In the genomic region with DNA sequence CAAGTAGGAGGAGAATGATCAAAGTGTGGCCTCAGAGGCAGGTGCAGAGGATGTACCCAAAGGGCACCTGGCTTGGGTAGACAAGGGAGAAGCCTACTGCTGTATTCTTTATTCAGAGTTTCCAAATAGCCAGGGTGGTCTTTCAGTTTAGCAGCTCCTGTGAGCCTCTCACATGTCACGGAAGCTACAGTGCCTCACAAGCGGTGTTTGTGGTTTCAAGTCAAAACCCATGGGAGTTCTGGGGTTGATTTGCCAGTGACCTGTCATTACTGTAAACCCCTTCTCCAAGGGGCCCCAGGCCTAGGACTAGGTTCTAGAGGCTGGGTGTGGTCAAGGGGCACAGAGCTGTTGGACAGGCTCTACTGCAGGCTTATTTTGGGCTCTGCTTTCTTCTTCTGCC, we compare ENCODE assay signal across 12 cellular contexts.
DNase-seq lines count a peak whose midpoint lies in the region; ATAC-seq and TF ChIP-seq lines count a peak whose summit lies in the region.
"Had no signal": no experiment of that assay in that cellular context is flagged by ENCODE, and none has a peak within 500 bp of the region (broad histone marks: within the 10 kb centered on the region; RNA-seq: fewer than 3 reads in every experiment).

No MANE protein-coding gene starts in this region.

- H3K36me3 ChIP-seq in GM06990 (ENCODE audit: control insufficient read depth, insufficient read depth, low read length) (no peaks in the 10 kb centered on the region; the same call in 1 of the 2 replicates), OCI-LY3 (replicated peaks; ENCODE audit: low read depth, low read length) (peaks cover 10% of the 10 kb centered on the region)
- H3K36me3 ChIP-seq: vagina had no signal

- H3K4me3 ChIP-seq in GM06990 (replicated peaks; ENCODE audit: low read depth, low read length): no peak overlapping the region
- H3K4me3 ChIP-seq in OCI-LY3 (ENCODE audit: low read length): peak overlapping the region; percentile 1; the same call in 1 of the 2 replicates
- H3K4me3 ChIP-seq: vagina had no signal

- H3K27me3 ChIP-seq in GM06990 (replicated peaks; ENCODE audit: control insufficient read depth, insufficient read depth, low read length) (no peaks in the 10 kb centered on the region), OCI-LY3 (ENCODE audit: low read depth, low read length) (peaks cover 40% of the 10 kb centered on the region)
- H3K27me3 ChIP-seq: vagina had no signal

- no peaks in the 10 kb centered on the region for H3K9me3 ChIP-seq in OCI-LY3 (ENCODE audit: insufficient read depth, low read length)
- H3K9me3 ChIP-seq: vagina had no signal

- no peaks in the 10 kb centered on the region for H3K79me2 ChIP-seq in OCI-LY3 (ENCODE audit: low read length)

- ATAC-seq in GM19328 (IDR thresholded peaks at IDR 0.05; ENCODE audit: unreplicated experiment) (peak; percentile 54), HG02970 (IDR thresholded peaks at IDR 0.05; ENCODE audit: low FRiP score, unreplicated experiment) (peak; percentile 41), HG02884 (IDR thresholded peaks at IDR 0.05; ENCODE audit: unreplicated experiment) (no peak)

- TF ChIP-seq CTCF in GM06990 (IDR thresholded peaks at IDR 0.05; ENCODE audit: insufficient read depth, low read length, poor library complexity, severe bottlenecking): no peak
- TF ChIP-seq CTCF in OCI-LY3 (IDR thresholded peaks at IDR 0.05; ENCODE audit: low read depth, low read length): no peak

- H4K20me1 ChIP-seq in OCI-LY3 (ENCODE audit: insufficient read depth, low read length): no peaks in the 10 kb centered on the region

- no peak overlapping the region for H2AFZ ChIP-seq in OCI-LY3 (ENCODE audit: low read depth, low read length)

- peak overlapping the region; percentile 49 for H3K27ac ChIP-seq in OCI-LY3 (ENCODE audit: low read length)
- H3K27ac ChIP-seq: vagina had no signal

- DNase-seq in GM06990 (ENCODE audit: extremely low read depth, insufficient read length): peak; percentile 73
- DNase-seq in SW 1271 (lab: John Stamatoyannopoulos, UW): no peak
- no peak for DNase-seq in middle frontal gyrus (ENCODE audit: extremely low spot score, low spot score)
- no peak for DNase-seq in NCI-H146 (lab: John Stamatoyannopoulos, UW)
- DNase-seq: CD4-positive, alpha-beta T cell; H7; NCI-H1694 had no signal

- H3K4me1 ChIP-seq in OCI-LY3 (ENCODE audit: low read length): peaks cover 91% of the 10 kb centered on the region
- H3K4me1 ChIP-seq: vagina had no signal

- peak overlapping the region; percentile 92 for H3K4me2 ChIP-seq in OCI-LY3 (ENCODE audit: low read length)

- peak overlapping the region; percentile 12; the same call in 1 of the 2 replicates for H3K9ac ChIP-seq in OCI-LY3 (ENCODE audit: low read length)
